ENCODE assay signal across 8 cellular contexts in genomic region chr4:16225996-16226815, GRCh38. TPM values are rescaled to one million over a fixed set of nuclear protein-coding genes. Genes with fewer than 3 reads are reported as not detected.
DNase-seq lines count a peak whose midpoint lies in the region; ATAC-seq and TF ChIP-seq lines count a peak whose summit lies in the region.

A gene with protein sequence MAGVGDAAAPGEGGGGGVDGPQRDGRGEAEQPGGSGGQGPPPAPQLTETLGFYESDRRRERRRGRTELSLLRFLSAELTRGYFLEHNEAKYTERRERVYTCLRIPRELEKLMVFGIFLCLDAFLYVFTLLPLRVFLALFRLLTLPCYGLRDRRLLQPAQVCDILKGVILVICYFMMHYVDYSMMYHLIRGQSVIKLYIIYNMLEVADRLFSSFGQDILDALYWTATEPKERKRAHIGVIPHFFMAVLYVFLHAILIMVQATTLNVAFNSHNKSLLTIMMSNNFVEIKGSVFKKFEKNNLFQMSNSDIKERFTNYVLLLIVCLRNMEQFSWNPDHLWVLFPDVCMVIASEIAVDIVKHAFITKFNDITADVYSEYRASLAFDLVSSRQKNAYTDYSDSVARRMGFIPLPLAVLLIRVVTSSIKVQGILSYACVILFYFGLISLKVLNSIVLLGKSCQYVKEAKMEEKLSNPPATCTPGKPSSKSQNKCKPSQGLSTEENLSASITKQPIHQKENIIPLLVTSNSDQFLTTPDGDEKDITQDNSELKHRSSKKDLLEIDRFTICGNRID (minus strand): TSS chr4:16226471. CDS start chr4:16226457, 14 bp downstream.

- 0% methylated on average over 83 of the region's 135 CpGs; no CpG with 5 or more reads in 1 of the 2 experiments for WGBS in IMR-90 (ENCODE audit: extremely low coverage in 2 of 2, insufficient read length in 1 of 2), 2 experiments
- WGBS in adipose tissue, 3 donors, result 0% methylated on average over 51 to 132 of the region's 135 CpGs
- WGBS in heart left ventricle, 4 donors, result 0 to 2% (median 1%) methylated on average over 25 to 135 of the region's 135 CpGs
- WGBS in upper lobe of left lung, 2 donors, result 0% methylated on average over 2 to 22 of the region's 135 CpGs

- H3K9me3 ChIP-seq in IMR-90 (ENCODE audit: control insufficient read depth, insufficient read depth, low read length), result no peaks in the 10 kb centered on the region
- no peaks in the 10 kb centered on the region for H3K9me3 ChIP-seq in heart left ventricle
- H3K9me3 ChIP-seq in upper lobe of left lung, result no peaks in the 10 kb centered on the region

- dilution Hi-C loops in IMR-90 (cut with HindIII; ENCODE audit: low sequenced_read_pairs, unreplicated experiment), result no loop called here

- intact Hi-C loops in IMR-90 (cut with micrococcal nuclease), result loop anchor here (5.0 to 10.0 kb wide), 2 partner anchors 36 to 751 kb away; no protein-coding TSS in a partner anchor
- intact Hi-C loops in heart left ventricle (cut with DNase I), result no loop called here
- intact Hi-C loops in posterior vena cava (cut with DNase I), result no loop called here

- H4K8ac ChIP-seq in IMR-90 (ENCODE audit: low read depth in 2 of 2, low read length in 2 of 2), result peak within 1 kb of the TSS; percentile 84 to 87

- no peak within 1 kb of the TSS for H2BK15ac ChIP-seq in IMR-90 (ENCODE audit: low read depth, low read length)

- TF ChIP-seq POLR2A in IMR-90 (IDR thresholded peaks at IDR 0.05; ENCODE audit: low read depth, low read length) (0 out of 2 replicates have a peak, but pooled peaks have one; percentile 43), heart left ventricle (IDR thresholded peaks at IDR 0.05) (no peak), upper lobe of left lung (IDR thresholded peaks at IDR 0.05) (peak in 3 of 4 donors; percentile 17 to 58 (median 32))

- no peak for TF ChIP-seq RAD21 in IMR-90 (IDR thresholded peaks at IDR 0.05; ENCODE audit: low read length)

- no peak for TF ChIP-seq EP300 in upper lobe of left lung (IDR thresholded peaks at IDR 0.05)

- no peaks in the 10 kb centered on the region for H3K27me3 Mint-ChIP-seq in T-cell

- BruUV-seq in IMR-90 (replicated peaks; lab: Mats Ljungman, UMichigan), result no TSS peak

- peaks cover 55 to 57% (median 56%) of the 10 kb centered on the region in 3 donors for H3K4me1 Mint-ChIP-seq in T-cell

- no peak within 1 kb of the TSS for H2AK5ac ChIP-seq in IMR-90 (ENCODE audit: low read depth, low read length)

- H3K23ac ChIP-seq in IMR-90 (ENCODE audit: low read depth, low read length), result peak within 1 kb of the TSS; percentile 49; the same call in 1 of the 2 replicates

- CTCF ChIA-PET in IMR-90 (lab: Yijun Ruan, JAX), result no interaction called here
- CTCF ChIA-PET in T-cell (lab: Charles Lee), result interaction anchor here (0.7 to 3.3 kb wide), 3 partner anchors 21 to 38 kb away, joined by 3 to 18 read pairs (median 6); no protein-coding TSS in a partner anchor

- no peaks in the 10 kb centered on the region for H3K27me3 ChIP-seq in IMR-90 (ENCODE audit: control insufficient read depth, insufficient read depth, low read length)
- H3K27me3 ChIP-seq in heart left ventricle, result no peaks in the 10 kb centered on the region
- no peaks in the 10 kb centered on the region for H3K27me3 ChIP-seq in upper lobe of left lung

- POLR2A ChIA-PET in IMR-90 (lab: Charles Lee; ENCODE audit: unreplicated experiment) (no interaction called here), T-cell (lab: Charles Lee) (no interaction called here)

- H3K4me3 ChIP-seq in IMR-90 (ENCODE audit: insufficient read depth, low read depth, low read length) (peak within 1 kb of the TSS; percentile 96), heart left ventricle (peak within 1 kb of the TSS; percentile 72 to 93 (median 87)), upper lobe of left lung (peak within 1 kb of the TSS; percentile 53 to 96 (median 90))

- H3K9me3 Mint-ChIP-seq in T-cell, result no peaks in the 10 kb centered on the region

- H3K4me1 ChIP-seq in IMR-90 (ENCODE audit: control insufficient read depth, insufficient read depth, low read length) (no peaks in the 10 kb centered on the region; the same call in 1 of the 2 replicates), heart left ventricle (peaks cover 0 to 69% (median 45%) of the 10 kb centered on the region in 12 donors), upper lobe of left lung (peaks cover 36 to 48% (median 39%) of the 10 kb centered on the region in 4 donors)

- DNase-seq in ELF-1 (ENCODE audit: low read depth, low spot score) (peak; percentile 59), IMR-90 (peak; percentile 30), T-cell (peak; percentile 23 to 78 (median 55)), heart left ventricle (peak; percentile 88 to 92 (median 90)), posterior vena cava (ENCODE audit: low spot score) (peak; percentile 93), upper lobe of left lung (peak; percentile 85 to 97)

- H3K36me3 Mint-ChIP-seq in T-cell, result no peaks in the 10 kb centered on the region

- H3K36me3 ChIP-seq in IMR-90 (ENCODE audit: control insufficient read depth, insufficient read depth, low read length) (no peaks in the 10 kb centered on the region), heart left ventricle (no peaks in the 10 kb centered on the region), upper lobe of left lung (no peaks in the 10 kb centered on the region)

- H3K27ac ChIP-seq in IMR-90 (ENCODE audit: insufficient read depth, low read length) (peak within 1 kb of the TSS; percentile 69), adipose tissue (ENCODE audit: low read depth, low read length) (peak within 1 kb of the TSS; percentile 83), heart left ventricle (peak within 1 kb of the TSS; percentile 95 to 99 (median 97)), upper lobe of left lung (peak within 1 kb of the TSS; percentile 90 to 100 (median 94))

- no peaks in the 10 kb centered on the region for H3K9me1 ChIP-seq in IMR-90 (ENCODE audit: insufficient read depth, low read length)

- peak; percentile 75 for ATAC-seq in GM21528 (IDR thresholded peaks at IDR 0.05; ENCODE audit: low FRiP score, unreplicated experiment)
- ATAC-seq in IMR-90 (ENCODE audit: low read depth), result peak; percentile 91
- peak; percentile 74 to 79 (median 76) for ATAC-seq in T-cell (replicated peaks in 1 of 4)
- peak; percentile 56 to 91 (median 81) for ATAC-seq in heart left ventricle
- peak; percentile 64 to 92 for ATAC-seq in upper lobe of left lung (ENCODE audit: low FRiP score in 2 of 2)

- H2BK20ac ChIP-seq in IMR-90 (ENCODE audit: low read depth, low read length), result no peak within 1 kb of the TSS

- peak within 1 kb of the TSS; percentile 93 for H2AFZ ChIP-seq in IMR-90 (replicated peaks; ENCODE audit: low read length, poor library complexity)

- in situ Hi-C loops in IMR-90 (cut with MboI; ENCODE audit: low sequenced_read_pairs), result no loop called here

- TF ChIP-seq CTCF in IMR-90 (conservative IDR thresholded peaks at IDR 0.05; ENCODE audit: low read depth, low read length) (no peak), heart left ventricle (IDR thresholded peaks at IDR 0.05) (no peak), upper lobe of left lung (IDR thresholded peaks at IDR 0.05) (no peak)

- H2AK9ac ChIP-seq in IMR-90 (replicated peaks; ENCODE audit: low read depth, low read length, poor library complexity), result peak within 1 kb of the TSS; percentile 80

- H3K79me1 ChIP-seq in IMR-90 (ENCODE audit: low read depth in 1 of 2, low read length in 2 of 2), result peaks cover 7 to 19% of the 10 kb centered on the region in 2 experiments

- no peak within 1 kb of the TSS; the same call in 1 of the 2 replicates for H3K18ac ChIP-seq in IMR-90 (ENCODE audit: low read depth, low read length)

- 0 out of 2 replicates have a peak within 1 kb of the TSS, but pooled peaks have one; percentile 47 for H3K56ac ChIP-seq in IMR-90 (ENCODE audit: extremely low read depth, insufficient read depth, low read length)

- 0 out of 2 replicates have a peak within 1 kb of the TSS, but pooled peaks have one; percentile 78 for H3K14ac ChIP-seq in IMR-90 (replicated peaks; ENCODE audit: low read depth, low read length)

- H4K91ac ChIP-seq in IMR-90 (ENCODE audit: insufficient read depth, low read depth, low read length), result peak within 1 kb of the TSS; percentile 41; the same call in 1 of the 2 replicates

- H3K4me2 ChIP-seq in IMR-90 (ENCODE audit: low read depth, low read length), result peak within 1 kb of the TSS; percentile 97

- peaks cover 3% of the 10 kb centered on the region; the same call in 1 of the 2 replicates for H4K20me1 ChIP-seq in IMR-90 (ENCODE audit: insufficient read depth, low read length)

- H4K5ac ChIP-seq in IMR-90 (ENCODE audit: low read depth, low read length), result peak within 1 kb of the TSS; percentile 83

- no peak within 1 kb of the TSS for H2BK120ac ChIP-seq in IMR-90 (ENCODE audit: low read depth, low read length)

- H3K9ac ChIP-seq in IMR-90 (ENCODE audit: low read depth, low read length), result peak within 1 kb of the TSS; percentile 93

- peak within 1 kb of the TSS; percentile 96 to 97 for H3K27ac Mint-ChIP-seq in T-cell

- H3K4ac ChIP-seq in IMR-90 (ENCODE audit: low read depth, low read length), result peak within 1 kb of the TSS; percentile 38

- peak within 1 kb of the TSS; percentile 78 for H2BK5ac ChIP-seq in IMR-90 (ENCODE audit: low read depth, low read length, poor library complexity, severe bottlenecking)

- H3K4me3 Mint-ChIP-seq in T-cell, result peak within 1 kb of the TSS; percentile 92 to 96 (median 94)

TF ChIP-seq in IMR-90, 13 proteins besides CTCF, POLR2A, EP300 and RAD21:
- peak; percentile 50; the same call in 1 of the 2 replicates for TF ChIP-seq MAZ (IDR thresholded peaks at IDR 0.05; ENCODE audit: borderline replicate concordance, low read depth, low read length)
- 0 out of 2 replicates have a peak, but pooled peaks have one; percentile 2 for TF ChIP-seq MXI1 (IDR thresholded peaks at IDR 0.05; ENCODE audit: borderline replicate concordance, low read depth, low read length)
- no peak for TF ChIP-seq NFE2L2 (IDR thresholded peaks at IDR 0.05; ENCODE audit: low read depth, low read length)
TF ChIP-seq in IMR-90: peak in this region for 2.

RNA-seq across cellular contexts. Expression of the gene that starts here (rescaled TPM):
- total RNA-seq in IMR-90 (2012; rRNA removed), result 12.2 and 12.8 TPM in 2 replicates
- 4.4 and 5.6 TPM in 2 replicates for polyA plus RNA-seq in IMR-90 (2012; rRNA removed)
- 1.2 and 2.0 TPM in 2 replicates for polyA plus RNA-seq in IMR-90 (2012; cell fraction: cytosol; rRNA removed)
- polyA plus RNA-seq in IMR-90 (2012; cell fraction: nucleus; rRNA removed; ENCODE audit: low replicate concordance), result 2.4 and 17.7 TPM in 2 replicates
- 10 to 100 TPM; 41.1 to 77.9 (median 50.3) TPM for total RNA-seq in T-cell
- 10 to 100 TPM in 2 of 3 donors, 1 to 10 TPM in 1; 8.9 to 17.0 (median 12.8) TPM for polyA plus RNA-seq in adipose tissue
- total RNA-seq in heart left ventricle, result 10 to 100 TPM; 15.8 to 53.4 (median 38.0) TPM
- 10 to 100 TPM; 12.3 to 23.8 TPM for polyA plus RNA-seq in heart left ventricle
- total RNA-seq in posterior vena cava, result 10 to 100 TPM; 43.0 to 71.3 TPM
- 10 to 100 TPM; 22.3 to 79.0 (median 48.1) TPM for total RNA-seq in upper lobe of left lung

Comparison
In these comparisons a context has a peak if more than half of its experiments do, and no peak if none do; other contexts are left out.
1. Peak in every context shown above with its lines: DNase-seq, ATAC-seq, H3K4me3 ChIP-seq and H3K27ac ChIP-seq.
2. DNase-seq: peak in every context shown above with its lines; median percentile 93 in posterior vena cava; 91 in upper lobe of left lung; 90 in heart left ventricle; 59 in ELF-1; 55 in T-cell; 30 in IMR-90.
3. POLR2A ChIP-seq: peak in IMR-90 (single experiment) and upper lobe of left lung (3 of 4); none in heart left ventricle (0 of 2).